In the genomic region with DNA sequence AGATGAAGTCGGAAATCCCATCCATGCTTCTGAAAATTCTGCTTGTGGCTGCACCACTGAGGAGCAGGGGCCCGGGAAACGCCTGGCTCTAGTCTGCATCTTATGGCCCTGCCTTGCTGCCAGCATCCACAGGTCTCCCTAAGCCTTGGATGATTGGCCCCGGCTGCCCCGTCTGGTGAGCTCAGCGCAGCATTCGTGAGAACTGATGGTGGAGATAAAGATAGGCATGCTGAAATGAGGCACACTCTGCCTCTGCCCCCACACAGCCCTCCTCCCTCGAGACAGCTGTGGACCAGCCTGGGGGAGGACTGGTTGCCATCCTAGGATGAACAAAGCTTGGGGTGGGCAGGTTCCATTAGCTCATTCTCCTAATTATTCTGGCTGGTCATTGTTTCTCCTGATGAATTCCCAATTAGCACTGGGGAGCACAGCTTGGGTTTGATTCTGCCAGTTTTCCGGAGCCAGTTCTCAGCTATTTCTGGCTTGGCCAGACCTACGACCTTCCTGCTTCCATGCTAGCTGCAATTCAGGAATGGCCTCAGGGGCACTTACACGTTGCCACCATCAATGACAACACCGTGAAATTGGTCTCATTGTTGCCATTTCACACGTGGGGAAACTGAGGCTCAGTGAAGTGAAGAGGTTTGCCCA, we compare ENCODE assay signal across 14 cellular contexts.
A peak's percentile ranks its signal among the peaks of the same experiment; 100 is the strongest.
DNase-seq lines count a peak whose midpoint lies in the region; ATAC-seq, FAIRE-seq and TF ChIP-seq lines count a peak whose summit lies in the region.
"Had no signal": no experiment of that assay in that cellular context is flagged by ENCODE, and none has a peak within 500 bp of the region (broad histone marks: within the 10 kb centered on the region; RNA-seq: fewer than 3 reads in every experiment).

No MANE protein-coding gene starts in this region.

- H3K4me2 ChIP-seq in PC-9: peak overlapping the region; percentile 62

- no TSS peak for BruUV-seq in PC-9 (replicated peaks; lab: Mats Ljungman, UMichigan)

- DNase-seq in PC-9 (peak; percentile 43 to 71), erythroblast (lab: John Stamatoyannopoulos, UW) (peak; percentile 25 to 35), osteocyte (ENCODE audit: extremely low spot score, unreplicated experiment) (no peak), urothelium cell line (ENCODE audit: low spot score) (no peak)
- DNase-seq: activated T-cell treated with anti-CD3 and anti-CD28 coated beads, Interleukin-2, amount 50 U/mL, for 4 hours; left lung; NCI-H2227 treated with DMSO at 0.1 percent for 48 hours; upper lobe of right lung had no signal

- peaks cover 31% of the 10 kb centered on the region; the same call in 1 of the 2 replicates for H3F3A ChIP-seq in PC-9 (ENCODE audit: insufficient read depth, low read depth)

- H3K79me2 ChIP-seq in PC-9 (ENCODE audit: low read depth): no peaks in the 10 kb centered on the region

- intact Hi-C loops in PC-9 (cut with micrococcal nuclease; ENCODE audit: unreplicated experiment): loop anchor here (2.0 to 10.0 kb wide), 2 partner anchors 147 to 501 kb away; a partner anchor contains a TSS

- peak overlapping the region; percentile 90 for H3K27ac Mint-ChIP-seq in osteocyte (ENCODE audit: unreplicated experiment)

- no peaks in the 10 kb centered on the region for H3K27me3 Mint-ChIP-seq in osteocyte (ENCODE audit: unreplicated experiment)

- peaks cover 70% of the 10 kb centered on the region for H3K4me1 ChIP-seq in PC-9 (replicated peaks; ENCODE audit: insufficient read depth)

- H3K4me3 ChIP-seq in PC-9: no peak overlapping the region
- H3K4me3 ChIP-seq: left lung, upper lobe of right lung had no signal

- H3K27ac ChIP-seq in C4-2B (peak overlapping the region; percentile 78), PC-9 (peak overlapping the region; percentile 77)
- H3K27ac ChIP-seq: RWPE1 had no signal

- no peak for TF ChIP-seq POLR2A in erythroblast (IDR thresholded peaks at IDR 0.05; ENCODE audit: low read length)

- POLR2A ChIA-PET in PC-9 (lab: Charles Lee; ENCODE audit: unreplicated experiment): interaction anchor here (0.7 kb wide), 2 partner anchors 30 to 93 kb away, joined by 3 to 4 read pairs; no protein-coding TSS in a partner anchor

- ATAC-seq in HG03571 (IDR thresholded peaks at IDR 0.05; ENCODE audit: unreplicated experiment): no peak
- ATAC-seq in HG03039 (IDR thresholded peaks at IDR 0.05; ENCODE audit: unreplicated experiment): no peak
- no peak for ATAC-seq in GM18868 (IDR thresholded peaks at IDR 0.05; ENCODE audit: unreplicated experiment)
- ATAC-seq: activated T-cell treated with anti-CD3 and anti-CD28 coated beads, Interleukin-2, amount 50 U/mL, for 4 hours; left lung; upper lobe of right lung had no signal

- no peaks in the 10 kb centered on the region for H3K36me3 ChIP-seq in PC-9 (ENCODE audit: low read depth)
- H3K36me3 ChIP-seq: left lung, upper lobe of right lung had no signal

- no peaks in the 10 kb centered on the region for H4K20me1 ChIP-seq in PC-9 (ENCODE audit: insufficient read depth)

- H2AFZ ChIP-seq in PC-9: no peak overlapping the region

- H3K4me1 Mint-ChIP-seq in osteocyte (ENCODE audit: unreplicated experiment): peaks cover 54% of the 10 kb centered on the region

- CTCF ChIA-PET in PC-9 (lab: Charles Lee): interaction anchor here (0.6 kb wide), 1 partner anchor 134 kb away, joined by 4 read pairs; no protein-coding TSS in a partner anchor

- peaks cover 7% of the 10 kb centered on the region for H3K9me3 Mint-ChIP-seq in osteocyte (ENCODE audit: unreplicated experiment)

- no peak for TF ChIP-seq CTCF in C4-2B (conservative IDR thresholded peaks at IDR 0.05)
- no peak for TF ChIP-seq CTCF in PC-9 (conservative IDR thresholded peaks at IDR 0.05)
- no peak for TF ChIP-seq CTCF in osteocyte (IDR thresholded peaks at IDR 0.05)

- no peak overlapping the region for H3K4me3 Mint-ChIP-seq in osteocyte (ENCODE audit: unreplicated experiment)
- H3K4me3 Mint-ChIP-seq: activated T-cell treated with anti-CD3 and anti-CD28 coated beads, Interleukin-2, amount 50 U/mL, for 4 hours; CD14-positive monocyte had no signal

- H3K27me3 ChIP-seq in PC-9 (ENCODE audit: insufficient read depth, low read depth): no peaks in the 10 kb centered on the region
- H3K27me3 ChIP-seq: left lung, upper lobe of right lung had no signal

- no peaks in the 10 kb centered on the region for H3K9me2 ChIP-seq in PC-9 (ENCODE audit: insufficient read depth)

- H3K36me3 Mint-ChIP-seq in osteocyte (ENCODE audit: unreplicated experiment): peaks cover 4% of the 10 kb centered on the region
- H3K36me3 Mint-ChIP-seq: CD14-positive monocyte had no signal

- FAIRE-seq in urothelium cell line (lab: Jason Lieb, UNC): no peak

- no peaks in the 10 kb centered on the region; the same call in 1 of the 2 replicates for H3K9me3 ChIP-seq in PC-9 (ENCODE audit: insufficient read depth, low read depth)
- H3K9me3 ChIP-seq: left lung, upper lobe of right lung had no signal

Comparison
In these comparisons a context has a peak if more than half of its experiments do, and no peak if none do; other contexts are left out.
1. DNase-seq: peak in PC-9 (2 of 2) and erythroblast (2 of 2); none in osteocyte (single experiment) and urothelium cell line (single experiment).